14 cellular contexts compared by ENCODE assay signal in genomic region chr3:69273895-69274294, GRCh38.
"Had no signal": no experiment of that assay in that cellular context is flagged by ENCODE, and none has a peak within 500 bp of the region (broad histone marks: within the 10 kb centered on the region; RNA-seq: fewer than 3 reads in every experiment).

No MANE protein-coding gene starts in this region.

- H3K27ac Mint-ChIP-seq: activated CD8-positive, alpha-beta T cell treated with anti-CD3 and anti-CD28 coated beads for 36 hours; activated T-cell treated with anti-CD3 and anti-CD28 coated beads, Interleukin-2, amount 50 U/mL, for 72 hours; natural killer cell had no signal

- H3K9me3 ChIP-seq: ascending aorta had no signal

- H3K36me3 Mint-ChIP-seq: natural killer cell had no signal

- H3K4me3 ChIP-seq: ascending aorta, coronary artery had no signal

- H3K4me3 Mint-ChIP-seq: activated CD8-positive, alpha-beta T cell treated with anti-CD3 and anti-CD28 coated beads for 36 hours; activated T-cell treated with anti-CD3 and anti-CD28 coated beads, Interleukin-2, amount 50 U/mL, for 72 hours; natural killer cell had no signal

- H3K9me3 Mint-ChIP-seq: activated CD8-positive, alpha-beta T cell treated with anti-CD3 and anti-CD28 coated beads for 36 hours; activated T-cell treated with anti-CD3 and anti-CD28 coated beads, Interleukin-2, amount 50 U/mL, for 72 hours; natural killer cell had no signal

- H3K36me3 ChIP-seq: ascending aorta had no signal

- H3K27me3 ChIP-seq: ascending aorta had no signal

- DNase-seq: activated CD8-positive, alpha-beta memory T cell treated with anti-CD3 and anti-CD28 coated beads, Interleukin-2, amount 50 U/mL, for 4 hours; activated CD8-positive, alpha-beta T cell treated with anti-CD3 and anti-CD28 coated beads for 36 hours; activated gamma-delta T cell treated with Interleukin-2 at 50 U/mL for 16 hours; activated T-cell treated with anti-CD3 and anti-CD28 coated beads, Interleukin-2, amount 50 U/mL, for 72 hours; caudate nucleus; effector CD8-positive, alpha-beta T cell; foreskin melanocyte; head of caudate nucleus; natural killer cell; SW 1271 had no signal

- FAIRE-seq: urothelium cell line had no signal

- ATAC-seq: activated CD8-positive, alpha-beta T cell treated with anti-CD3 and anti-CD28 coated beads for 36 hours; activated T-cell treated with anti-CD3 and anti-CD28 coated beads, Interleukin-2, amount 50 U/mL, for 72 hours; natural killer cell had no signal

- H3K4me1 ChIP-seq: ascending aorta had no signal

- H3K27me3 Mint-ChIP-seq: activated CD8-positive, alpha-beta T cell treated with anti-CD3 and anti-CD28 coated beads for 36 hours had no signal

- H3K4me1 Mint-ChIP-seq: natural killer cell had no signal

- H3K27ac ChIP-seq: ascending aorta, coronary artery, VCaP had no signal
